In genomic region chr6:38404900-38405556, GRCh38 we compare ENCODE assay signal across 15 cellular contexts.
DNase-seq lines count a peak whose midpoint lies in the region; ATAC-seq and TF ChIP-seq lines count a peak whose summit lies in the region.
"Had no signal": no experiment of that assay in that cellular context is flagged by ENCODE, and none has a peak within 500 bp of the region (broad histone marks: within the 10 kb centered on the region; RNA-seq: fewer than 3 reads in every experiment).

No MANE protein-coding gene starts in this region.

- TF ChIP-seq CTCF in fibroblast of pulmonary artery (IDR thresholded peaks at IDR 0.05; ENCODE audit: low read length, missing control alignments): no peak

- peaks cover 2 to 19% (median 7%) of the 10 kb centered on the region in 7 donors for H3K4me1 Mint-ChIP-seq in naive thymus-derived CD4-positive, alpha-beta T cell

- no peaks in the 10 kb centered on the region for H3K27me3 Mint-ChIP-seq in naive thymus-derived CD4-positive, alpha-beta T cell
- H3K27me3 Mint-ChIP-seq: activated CD4-positive, alpha-beta T cell treated with anti-CD3 and anti-CD28 coated beads, Interleukin-2, amount 10 ng/mL, durations not matched to agents 7 days and 5 days; stimulated activated naive B cell treated with anti-CD40 and anti-IgM and Interleukin-4, amounts not matched to agents 10 μg/mL and 1 μg/mL and 100 μg/mL, for 72 hours; T-cell had no signal

- H3K9me3 ChIP-seq in adipocyte (ENCODE audit: control insufficient read depth, low read length): no peaks in the 10 kb centered on the region
- H3K9me3 ChIP-seq in naive thymus-derived CD4-positive, alpha-beta T cell (ENCODE audit: control insufficient read depth in 2 of 3, low read length in 3 of 3): no peaks in the 10 kb centered on the region

- no peaks in the 10 kb centered on the region for H3K27me3 ChIP-seq in adipocyte (replicated peaks; ENCODE audit: control insufficient read depth, insufficient read depth, low read length)
- no peaks in the 10 kb centered on the region for H3K27me3 ChIP-seq in naive thymus-derived CD4-positive, alpha-beta T cell (ENCODE audit: control insufficient read depth in 2 of 2, insufficient read depth in 2 of 2, low read length in 2 of 2)

- no peaks in the 10 kb centered on the region for H3K36me3 ChIP-seq in adipocyte (ENCODE audit: control insufficient read depth, insufficient read depth, low read length, severe bottlenecking)
- no peaks in the 10 kb centered on the region for H3K36me3 ChIP-seq in naive thymus-derived CD4-positive, alpha-beta T cell (ENCODE audit: control insufficient read depth in 2 of 3, insufficient read depth in 3 of 3, low read length in 3 of 3)

- intact Hi-C loops in sciatic nerve (cut with DNase I): no loop called here
- intact Hi-C loops in naive thymus-derived CD4-positive, alpha-beta T cell (cut with micrococcal nuclease): no loop called here

- DNase-seq in DMS 273 (lab: John Stamatoyannopoulos, UW; ENCODE audit: unreplicated experiment) (peak; percentile 36), DMS 273 treated with DMSO at 0.1 percent for 48 hours (lab: John Stamatoyannopoulos, UW) (no peak), adipocyte (ENCODE audit: low read depth) (peak; percentile 70), fibroblast of pulmonary artery (ENCODE audit: low read depth) (peak; percentile 50), sciatic nerve (ENCODE audit: low spot score) (no peak), NCI-H2227 treated with DMSO at 0.1 percent for 48 hours (lab: John Stamatoyannopoulos, UW) (no peak)
- DNase-seq in naive thymus-derived CD4-positive, alpha-beta T cell: no peak
- DNase-seq: activated CD4-positive, alpha-beta T cell treated with anti-CD3 and anti-CD28 coated beads, Interleukin-2, amount 10 ng/mL, durations not matched to agents 7 days and 5 days; activated naive CD4-positive, alpha-beta T cell; DMS153; stimulated activated naive B cell treated with anti-CD40 and anti-IgM and Interleukin-4, amounts not matched to agents 10 μg/mL and 1 μg/mL and 100 μg/mL, for 72 hours; T-cell had no signal

- POLR2A ChIA-PET in naive thymus-derived CD4-positive, alpha-beta T cell (lab: Charles Lee): interaction anchor here (0.5 to 0.6 kb wide), 2 partner anchors 11 to 197 kb away, joined by 3 read pairs; no protein-coding TSS in a partner anchor

- H3K9me3 Mint-ChIP-seq in naive thymus-derived CD4-positive, alpha-beta T cell: peaks cover 0 to 2% (median 0%) of the 10 kb centered on the region in 11 donors
- H3K9me3 Mint-ChIP-seq: activated CD4-positive, alpha-beta T cell treated with anti-CD3 and anti-CD28 coated beads, Interleukin-2, amount 10 ng/mL, durations not matched to agents 7 days and 5 days; nephron; stimulated activated naive B cell treated with anti-CD40 and anti-IgM and Interleukin-4, amounts not matched to agents 10 μg/mL and 1 μg/mL and 100 μg/mL, for 72 hours; T-cell had no signal

- no peak overlapping the region for H3K27ac ChIP-seq in naive thymus-derived CD4-positive, alpha-beta T cell (ENCODE audit: low read depth, low read length)
- H3K27ac ChIP-seq: HL-60 had no signal

- H3K4me3 ChIP-seq in adipocyte (ENCODE audit: low read length): no peak overlapping the region
- H3K4me3 ChIP-seq in fibroblast of pulmonary artery (replicated peaks; ENCODE audit: low read depth, low read length): no peak overlapping the region
- H3K4me3 ChIP-seq in naive thymus-derived CD4-positive, alpha-beta T cell (ENCODE audit: low read length): no peak overlapping the region

- peaks cover 0 to 24% (median 8%) of the 10 kb centered on the region in 5 donors for H3K36me3 Mint-ChIP-seq in naive thymus-derived CD4-positive, alpha-beta T cell

- ATAC-seq in sciatic nerve (peak; percentile 32), GM19397 (IDR thresholded peaks at IDR 0.05; ENCODE audit: unreplicated experiment) (no peak)
- no peak for ATAC-seq in naive thymus-derived CD4-positive, alpha-beta T cell
- ATAC-seq: stimulated activated naive B cell treated with anti-CD40 and anti-IgM and Interleukin-4, amounts not matched to agents 10 μg/mL and 1 μg/mL and 100 μg/mL, for 72 hours; T-cell had no signal

- no peak overlapping the region for H3K27ac Mint-ChIP-seq in naive thymus-derived CD4-positive, alpha-beta T cell
- H3K27ac Mint-ChIP-seq: activated CD4-positive, alpha-beta T cell treated with anti-CD3 and anti-CD28 coated beads, Interleukin-2, amount 10 ng/mL, durations not matched to agents 7 days and 5 days; stimulated activated naive B cell treated with anti-CD40 and anti-IgM and Interleukin-4, amounts not matched to agents 10 μg/mL and 1 μg/mL and 100 μg/mL, for 72 hours; T-cell had no signal

- CTCF ChIA-PET in naive thymus-derived CD4-positive, alpha-beta T cell (lab: Charles Lee): no interaction called here

- peak overlapping the region; percentile 21 for H3K9ac ChIP-seq in adipocyte (ENCODE audit: low read length)

- peaks cover 53% of the 10 kb centered on the region for H3K4me1 ChIP-seq in adipocyte (ENCODE audit: control insufficient read depth, insufficient read depth, low read length)
- peaks cover 0 to 4% of the 10 kb centered on the region in 2 donors for H3K4me1 ChIP-seq in naive thymus-derived CD4-positive, alpha-beta T cell (ENCODE audit: control insufficient read depth in 2 of 2, insufficient read depth in 2 of 2, low read length in 2 of 2)

- H3K4me3 Mint-ChIP-seq in naive thymus-derived CD4-positive, alpha-beta T cell: no peak overlapping the region
- H3K4me3 Mint-ChIP-seq: activated CD4-positive, alpha-beta T cell treated with anti-CD3 and anti-CD28 coated beads, Interleukin-2, amount 10 ng/mL, durations not matched to agents 7 days and 5 days; nephron; stimulated activated naive B cell treated with anti-CD40 and anti-IgM and Interleukin-4, amounts not matched to agents 10 μg/mL and 1 μg/mL and 100 μg/mL, for 72 hours; T-cell had no signal

Comparison
In these comparisons a context has a peak if more than half of its experiments do, and no peak if none do; other contexts are left out.
1. DNase-seq: peak in DMS 273 (single experiment), adipocyte (single experiment) and fibroblast of pulmonary artery (single experiment); none in DMS 273 treated with DMSO at 0.1 percent for 48 hours (single experiment), sciatic nerve (single experiment), naive thymus-derived CD4-positive, alpha-beta T cell (0 of 9) and NCI-H2227 treated with DMSO at 0.1 percent for 48 hours (single experiment).